ENCODE assay signal across 18 cellular contexts in genomic region chr11:117932426-117932825, GRCh38. TPM values are rescaled to one million over a fixed set of nuclear protein-coding genes. Genes with fewer than 3 reads are reported as not detected.
A peak's percentile ranks its signal among the peaks of the same experiment; 100 is the strongest.
DNase-seq lines count a peak whose midpoint lies in the region; ATAC-seq and TF ChIP-seq lines count a peak whose summit lies in the region.
"Had no signal": no experiment of that assay in that cellular context is flagged by ENCODE, and none has a peak within 500 bp of the region (broad histone marks: within the 10 kb centered on the region; RNA-seq: fewer than 3 reads in every experiment).

No MANE protein-coding gene starts in this region.

- H3K79me2 ChIP-seq in DOHH2 (ENCODE audit: control insufficient read depth, low read length) = no peaks in the 10 kb centered on the region

- no peak for TF ChIP-seq CTCF in DOHH2 (IDR thresholded peaks at IDR 0.05; ENCODE audit: low read depth, low read length, poor library complexity, severe bottlenecking)

- peaks cover 2% of the 10 kb centered on the region for H3K36me3 Mint-ChIP-seq in activated T-helper 1 cell treated with anti-CD3 and anti-CD28 coated beads, Interleukin-12 subunit alpha, Interleukin-12 subunit beta, Interleukin-2, Interleukin-4 antibody, amounts not matched to agents 30 ng/mL and 10 ng/mL and 1 ng/mL, durations not matched to agents 14 hours and 24 hours and 36 hours (ENCODE audit: low read depth)

- no peak overlapping the region for H2AFZ ChIP-seq in mesenchymal stem cell (ENCODE audit: low read depth, low read length)

- no peak for DNase-seq in activated T-helper 1 cell treated with anti-CD3 and anti-CD28 coated beads, Interleukin-12 subunit alpha, Interleukin-12 subunit beta, Interleukin-2, Interleukin-4 antibody, amounts not matched to agents 30 ng/mL and 10 ng/mL and 1 ng/mL, durations not matched to agents 14 hours and 24 hours and 36 hours (ENCODE audit: low spot score)
- DNase-seq in mesenchymal stem cell (no peak), GF-D8 (lab: John Stamatoyannopoulos, UW) (no peak), OCI-M2 (lab: John Stamatoyannopoulos, UW; ENCODE audit: unreplicated experiment) (no peak), dermis blood vessel endothelial cell (no peak)
- DNase-seq: gastrocnemius medialis, NCI-H1694, NCI-H524 treated with DMSO at 0.1 percent for 48 hours, testis had no signal

- H3K9ac ChIP-seq in BLaER1 (no peak overlapping the region), mesenchymal stem cell (ENCODE audit: low read length) (no peak overlapping the region)

- no peak overlapping the region for H3K23ac ChIP-seq in mesenchymal stem cell (ENCODE audit: low read length in 2 of 2)

- H2BK12ac ChIP-seq in mesenchymal stem cell (ENCODE audit: low read length in 2 of 2) = no peak overlapping the region

- H3K9me3 ChIP-seq in BLaER1 = no peaks in the 10 kb centered on the region
- H3K9me3 ChIP-seq in DOHH2 (ENCODE audit: control insufficient read depth, insufficient read depth, low read length) = no peaks in the 10 kb centered on the region
- H3K9me3 ChIP-seq in mesenchymal stem cell (ENCODE audit: control insufficient read depth, low read length) = no peaks in the 10 kb centered on the region
- H3K9me3 ChIP-seq: gastrocnemius medialis, prostate gland, testis had no signal

- no peak overlapping the region for H2BK5ac ChIP-seq in mesenchymal stem cell (ENCODE audit: low read depth, low read length, poor library complexity, severe bottlenecking)

- peaks cover 59% of the 10 kb centered on the region for H3K4me1 ChIP-seq in BLaER1
- H3K4me1 ChIP-seq in DOHH2 (ENCODE audit: control insufficient read depth, low read length) = peaks cover 74% of the 10 kb centered on the region
- peaks cover 9% of the 10 kb centered on the region for H3K4me1 ChIP-seq in mesenchymal stem cell (ENCODE audit: control insufficient read depth, insufficient read depth, low read depth, low read length)
- H3K4me1 ChIP-seq: gastrocnemius medialis, prostate gland, testis had no signal

- no peak overlapping the region for H2BK120ac ChIP-seq in mesenchymal stem cell (ENCODE audit: low read depth, low read length)

- peak overlapping the region; percentile 17 for H2AK5ac ChIP-seq in mesenchymal stem cell (ENCODE audit: low read length, severe bottlenecking)

- WGBS in mesenchymal stem cell = 86% methylated on average over 6 of the region's 6 CpGs

- H3K9me3 Mint-ChIP-seq in activated T-helper 1 cell treated with anti-CD3 and anti-CD28 coated beads, Interleukin-12 subunit alpha, Interleukin-12 subunit beta, Interleukin-2, Interleukin-4 antibody, amounts not matched to agents 30 ng/mL and 10 ng/mL and 1 ng/mL, durations not matched to agents 14 hours and 24 hours and 36 hours = no peaks in the 10 kb centered on the region
- H3K9me3 Mint-ChIP-seq: activated naive CD4-positive, alpha-beta T cell treated with anti-CD3 and anti-CD28 coated beads for 36 hours had no signal

- no peak for ATAC-seq in HG03342 (IDR thresholded peaks at IDR 0.05; ENCODE audit: unreplicated experiment)
- ATAC-seq: gastrocnemius medialis had no signal

- peak overlapping the region; percentile 68 for H3K27ac Mint-ChIP-seq in activated T-helper 1 cell treated with anti-CD3 and anti-CD28 coated beads, Interleukin-12 subunit alpha, Interleukin-12 subunit beta, Interleukin-2, Interleukin-4 antibody, amounts not matched to agents 30 ng/mL and 10 ng/mL and 1 ng/mL, durations not matched to agents 14 hours and 24 hours and 36 hours

- H4K8ac ChIP-seq in mesenchymal stem cell (ENCODE audit: low read length) = no peak overlapping the region

- H3K27me3 Mint-ChIP-seq in activated T-helper 1 cell treated with anti-CD3 and anti-CD28 coated beads, Interleukin-12 subunit alpha, Interleukin-12 subunit beta, Interleukin-2, Interleukin-4 antibody, amounts not matched to agents 30 ng/mL and 10 ng/mL and 1 ng/mL, durations not matched to agents 14 hours and 24 hours and 36 hours (ENCODE audit: insufficient read depth) = peaks cover 5% of the 10 kb centered on the region

- H2BK15ac ChIP-seq in mesenchymal stem cell (ENCODE audit: low read depth, poor library complexity, severe bottlenecking) = no peak overlapping the region

- H4K91ac ChIP-seq in mesenchymal stem cell (ENCODE audit: low read length) = no peak overlapping the region

- H3K9me2 ChIP-seq in DOHH2 (replicated peaks; ENCODE audit: control insufficient read depth, low read length) = no peaks in the 10 kb centered on the region

- intact Hi-C loops in activated T-helper 1 cell treated with anti-CD3 and anti-CD28 coated beads, Interleukin-12 subunit alpha, Interleukin-12 subunit beta, Interleukin-2, Interleukin-4 antibody, amounts not matched to agents 30 ng/mL and 10 ng/mL and 1 ng/mL, durations not matched to agents 14 hours and 24 hours and 36 hours (cut with micrococcal nuclease) = no loop called here

- peaks cover 61% of the 10 kb centered on the region for H3K4me1 Mint-ChIP-seq in activated T-helper 1 cell treated with anti-CD3 and anti-CD28 coated beads, Interleukin-12 subunit alpha, Interleukin-12 subunit beta, Interleukin-2, Interleukin-4 antibody, amounts not matched to agents 30 ng/mL and 10 ng/mL and 1 ng/mL, durations not matched to agents 14 hours and 24 hours and 36 hours (ENCODE audit: low read depth)

- peaks cover 12% of the 10 kb centered on the region for H3K27me3 ChIP-seq in BLaER1
- no peaks in the 10 kb centered on the region for H3K27me3 ChIP-seq in DOHH2 (ENCODE audit: control insufficient read depth, low read length)
- peaks cover 17 to 53% of the 10 kb centered on the region in 2 experiments for H3K27me3 ChIP-seq in mesenchymal stem cell (ENCODE audit: control insufficient read depth in 1 of 2, insufficient read depth in 1 of 2, low read length in 2 of 2)
- H3K27me3 ChIP-seq: cardiac muscle cell, testis had no signal

- no peak overlapping the region for H3K4me3 Mint-ChIP-seq in activated T-helper 1 cell treated with anti-CD3 and anti-CD28 coated beads, Interleukin-12 subunit alpha, Interleukin-12 subunit beta, Interleukin-2, Interleukin-4 antibody, amounts not matched to agents 30 ng/mL and 10 ng/mL and 1 ng/mL, durations not matched to agents 14 hours and 24 hours and 36 hours
- H3K4me3 Mint-ChIP-seq: activated naive CD4-positive, alpha-beta T cell treated with anti-CD3 and anti-CD28 coated beads for 36 hours had no signal

- H4K20me1 ChIP-seq in BLaER1 (no peaks in the 10 kb centered on the region), DOHH2 (ENCODE audit: control insufficient read depth, insufficient read depth, low read depth, low read length) (no peaks in the 10 kb centered on the region)

- H3K18ac ChIP-seq in mesenchymal stem cell (ENCODE audit: low read depth in 1 of 2, low read length in 2 of 2) = no peak overlapping the region

- H3K14ac ChIP-seq in mesenchymal stem cell (ENCODE audit: low read length in 2 of 2) = no peak overlapping the region

- H3K4ac ChIP-seq in mesenchymal stem cell (ENCODE audit: low read depth in 1 of 2, low read length in 2 of 2) = no peak overlapping the region

- no peaks in the 10 kb centered on the region for H3K79me1 ChIP-seq in mesenchymal stem cell (replicated peaks; ENCODE audit: low read length, poor library complexity, severe bottlenecking)

- H3K4me3 ChIP-seq in BLaER1 (no peak overlapping the region), DOHH2 (ENCODE audit: low read length) (no peak overlapping the region), mesenchymal stem cell (ENCODE audit: insufficient read depth in 1 of 2, low read depth in 1 of 2, low read length in 2 of 2) (no peak overlapping the region)
- H3K4me3 ChIP-seq: cardiac muscle cell, gastrocnemius medialis, prostate gland, testis had no signal

- peaks cover 7% of the 10 kb centered on the region; the same call in 1 of the 2 replicates for H3F3A ChIP-seq in DOHH2 (ENCODE audit: control insufficient read depth, insufficient read depth)

- H3K4me2 ChIP-seq in BLaER1 (peak overlapping the region; percentile 16; the same call in 1 of the 2 replicates), DOHH2 (ENCODE audit: low read length) (peak overlapping the region; percentile 22; the same call in 1 of the 2 replicates), mesenchymal stem cell (ENCODE audit: low read length, poor library complexity, severe bottlenecking) (no peak overlapping the region)

- no peaks in the 10 kb centered on the region for H3K36me3 ChIP-seq in BLaER1
- no peaks in the 10 kb centered on the region for H3K36me3 ChIP-seq in DOHH2 (ENCODE audit: control insufficient read depth, low read length)
- no peaks in the 10 kb centered on the region for H3K36me3 ChIP-seq in mesenchymal stem cell (ENCODE audit: control insufficient read depth in 1 of 2, insufficient read depth in 2 of 2, low read depth in 1 of 2, low read length in 2 of 2)
- H3K36me3 ChIP-seq: cardiac muscle cell, gastrocnemius medialis, prostate gland had no signal

- H3K27ac ChIP-seq in BLaER1 (no peak overlapping the region), DOHH2 (ENCODE audit: low read depth, low read length) (no peak overlapping the region), mesenchymal stem cell (ENCODE audit: low read length, poor library complexity, severe bottlenecking) (no peak overlapping the region)
- H3K27ac ChIP-seq: cardiac muscle cell, gastrocnemius medialis, prostate gland, RWPE1, testis had no signal

RNA-seq across cellular contexts. Expression of gene TMPRSS13, which starts 3.2 kb away (rescaled TPM):
- 1.2 and 1.5 TPM in 2 replicates for total RNA-seq in activated T-helper 1 cell treated with anti-CD3 and anti-CD28 coated beads, Interleukin-12 subunit alpha, Interleukin-12 subunit beta, Interleukin-2, Interleukin-4 antibody, amounts not matched to agents 30 ng/mL and 10 ng/mL and 1 ng/mL, durations not matched to agents 14 hours and 24 hours and 36 hours
- not detected for polyA plus RNA-seq in mesenchymal stem cell (2013, experiment 1 of 2)
- not detected for polyA plus RNA-seq in mesenchymal stem cell (2013, experiment 2 of 2)
- total RNA-seq in dermis blood vessel endothelial cell = not detected in 2 replicates
- total RNA-seq: gastrocnemius medialis had no signal

RNA-seq across cellular contexts. Expression of gene IL10RA, which starts 53.8 kb away (rescaled TPM):
- 87.8 and 88.3 TPM in 2 replicates for total RNA-seq in activated T-helper 1 cell treated with anti-CD3 and anti-CD28 coated beads, Interleukin-12 subunit alpha, Interleukin-12 subunit beta, Interleukin-2, Interleukin-4 antibody, amounts not matched to agents 30 ng/mL and 10 ng/mL and 1 ng/mL, durations not matched to agents 14 hours and 24 hours and 36 hours
- 0.07 TPM for polyA plus RNA-seq in mesenchymal stem cell (2013, experiment 1 of 2)
- polyA plus RNA-seq in mesenchymal stem cell (2013, experiment 2 of 2) = 0.08 TPM
- total RNA-seq in dermis blood vessel endothelial cell = 0.09 TPM in 1 of 2 replicates, not detected in the other
- total RNA-seq: cardiac muscle cell, endothelial cell of umbilical vein had no signal
- polyA plus RNA-seq: cardiac muscle cell had no signal

RNA-seq across cellular contexts. Expression of gene FXYD6, which starts 56.0 kb away (rescaled TPM):
- total RNA-seq in activated T-helper 1 cell treated with anti-CD3 and anti-CD28 coated beads, Interleukin-12 subunit alpha, Interleukin-12 subunit beta, Interleukin-2, Interleukin-4 antibody, amounts not matched to agents 30 ng/mL and 10 ng/mL and 1 ng/mL, durations not matched to agents 14 hours and 24 hours and 36 hours = not detected in 2 replicates
- polyA plus RNA-seq in mesenchymal stem cell (2013, experiment 1 of 2) = 52.5 TPM
- 53.1 TPM for polyA plus RNA-seq in mesenchymal stem cell (2013, experiment 2 of 2)
- total RNA-seq in dermis blood vessel endothelial cell = 1.1 and 1.7 TPM in 2 replicates
- total RNA-seq: activated naive CD4-positive, alpha-beta T cell treated with anti-CD3 and anti-CD28 coated beads for 36 hours; T-helper 2 cell treated with Interferon-gamma antibody and Interleukin-4, amounts not matched to agents 100 ng/mL and 5 ng/mL, for 36 hours had no signal

Comparison
In these comparisons a context has a peak if more than half of its experiments do, and no peak if none do; other contexts are left out.
1. RNA of gene IL10RA, which starts 53.8 kb away (total RNA-seq): 87.8 to 88.3 TPM in activated T-helper 1 cell treated with anti-CD3 and anti-CD28 coated beads, Interleukin-12 subunit alpha, Interleukin-12 subunit beta, Interleukin-2, Interleukin-4 antibody, amounts not matched to agents 30 ng/mL and 10 ng/mL and 1 ng/mL, durations not matched to agents 14 hours and 24 hours and 36 hours; 0.09 TPM in dermis blood vessel endothelial cell; every median in the first group is over 10 times any median in the second.